ENCODE assay signal across 8 cellular contexts in the genomic region with DNA sequence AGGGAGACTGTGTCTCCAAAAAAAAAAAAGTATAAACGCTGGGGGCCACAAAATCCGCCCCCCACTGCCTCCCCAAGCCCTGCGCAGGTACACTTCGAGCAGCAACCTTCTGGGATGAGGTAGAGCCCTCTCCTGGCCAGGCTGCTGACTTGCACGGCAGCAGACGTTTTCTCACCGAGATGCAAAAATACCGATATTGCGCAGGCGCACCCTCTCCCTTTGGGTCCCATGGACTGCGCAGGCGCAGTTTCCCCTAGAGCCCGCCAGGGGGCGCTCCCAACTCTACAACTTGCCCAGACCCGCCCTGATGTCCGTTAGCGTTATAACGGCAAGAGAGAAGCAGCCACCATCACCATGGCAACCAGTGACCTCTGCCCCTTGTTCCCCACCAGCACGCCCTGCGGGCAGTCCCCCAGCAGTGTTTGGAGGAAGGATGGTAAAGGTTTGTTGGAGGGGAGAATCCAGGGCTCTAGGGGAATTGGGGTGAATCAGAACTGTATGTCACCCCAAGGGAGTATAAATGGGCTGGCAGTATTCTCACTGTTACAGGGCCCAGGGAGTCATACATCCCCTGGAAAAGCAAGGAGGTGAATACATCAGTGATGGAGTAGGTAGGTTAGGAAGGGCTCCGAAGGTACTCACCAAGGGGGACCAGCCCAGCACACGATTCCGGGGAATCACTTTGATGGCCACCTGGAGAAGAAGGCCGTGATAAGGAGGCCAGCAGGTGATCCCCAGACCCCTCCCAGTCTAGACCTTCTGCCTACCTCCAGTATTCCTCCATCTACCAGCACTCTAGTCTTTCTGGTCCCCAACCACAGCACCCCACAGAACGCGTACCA. TPM values are rescaled to one million over a fixed set of nuclear protein-coding genes. Genes with fewer than 3 reads are reported as not detected.
DNase-seq lines count a peak whose midpoint lies in the region; ATAC-seq, FAIRE-seq and TF ChIP-seq lines count a peak whose summit lies in the region.

No MANE protein-coding gene starts in this region.

- peak overlapping the region; percentile 87 for H3K4me2 ChIP-seq in astrocyte (ENCODE audit: low read length)

- TF ChIP-seq CTCF in astrocyte (IDR thresholded peaks at IDR 0.05; ENCODE audit: insufficient read depth, low read depth, low read length) = peak; percentile 82

- H3K9me3 ChIP-seq in astrocyte (ENCODE audit: insufficient read depth, low read depth, low read length) = no peaks in the 10 kb centered on the region
- no peaks in the 10 kb centered on the region for H3K9me3 ChIP-seq in right cardiac atrium (ENCODE audit: control insufficient read depth, low read length)
- no peaks in the 10 kb centered on the region for H3K9me3 ChIP-seq in aorta (ENCODE audit: control insufficient read depth, low read length)

- H3K4me3 ChIP-seq in astrocyte (ENCODE audit: insufficient read depth, low read depth, low read length) (peak overlapping the region; percentile 55), right cardiac atrium (ENCODE audit: low read length) (no peak overlapping the region), rectal smooth muscle tissue (ENCODE audit: low read length) (peak overlapping the region; percentile 58), aorta (ENCODE audit: low read length in 2 of 2) (no peak overlapping the region)

- H3K4me1 ChIP-seq in astrocyte (ENCODE audit: insufficient read depth, low read length) (peaks cover 21% of the 10 kb centered on the region), right cardiac atrium (ENCODE audit: control insufficient read depth, insufficient read depth, low read length) (no peaks in the 10 kb centered on the region), rectal smooth muscle tissue (ENCODE audit: control insufficient read depth, insufficient read depth, low read length) (no peaks in the 10 kb centered on the region), aorta (ENCODE audit: control insufficient read depth in 1 of 2, insufficient read depth in 2 of 2, low read length in 2 of 2) (no peaks in the 10 kb centered on the region)

- peak overlapping the region; percentile 89 for H3K4me3 Mint-ChIP-seq in astrocyte (ENCODE audit: unreplicated experiment)

- intact Hi-C loops in right cardiac atrium (cut with DNase I) (no loop called here), aorta (cut with DNase I) (loop anchor here in 1 of 2 donors (5.0 kb wide), 1 partner anchor 40 kb away; a partner anchor contains a TSS)

- no peaks in the 10 kb centered on the region for H3K79me2 ChIP-seq in astrocyte (ENCODE audit: insufficient read depth, low read length)

- H3K36me3 Mint-ChIP-seq in astrocyte (ENCODE audit: low read depth, unreplicated experiment) = peaks cover 3% of the 10 kb centered on the region

- H3K36me3 ChIP-seq in astrocyte (ENCODE audit: insufficient read depth, low read length) (no peaks in the 10 kb centered on the region), rectal smooth muscle tissue (ENCODE audit: control insufficient read depth, insufficient read depth, low read length) (peaks cover 4% of the 10 kb centered on the region), aorta (ENCODE audit: control insufficient read depth in 1 of 2, insufficient read depth in 2 of 2, low read length in 1 of 2) (peaks cover 0 to 2% of the 10 kb centered on the region in 2 donors)

- FAIRE-seq in astrocyte (lab: Jason Lieb, UNC) = peak; percentile 99

- H3K9me3 Mint-ChIP-seq in astrocyte (ENCODE audit: unreplicated experiment) = no peaks in the 10 kb centered on the region

- ATAC-seq in HG02763 (IDR thresholded peaks at IDR 0.05; ENCODE audit: unreplicated experiment) (peak; percentile 33), right cardiac atrium (peak; percentile 75 to 79), aorta (ENCODE audit: low FRiP score) (peak; percentile 86)

- no peak overlapping the region for H2AFZ ChIP-seq in astrocyte (ENCODE audit: low read depth, low read length)

- peaks cover 6% of the 10 kb centered on the region for H3K4me1 Mint-ChIP-seq in astrocyte (ENCODE audit: low read depth, unreplicated experiment)

- H3K27ac ChIP-seq in astrocyte (ENCODE audit: low read depth, low read length) (no peak overlapping the region), right cardiac atrium (ENCODE audit: low read length) (peak overlapping the region; percentile 14), rectal smooth muscle tissue (ENCODE audit: low read depth, low read length) (no peak overlapping the region), aorta (ENCODE audit: low read depth in 1 of 2, low read length in 2 of 2) (peak overlapping the region in 1 of 2 donors; percentile 58)

- WGBS in right cardiac atrium = 19% methylated on average over 25 of the region's 26 CpGs
- 21 to 34% methylated on average over 26 of the region's 26 CpGs for WGBS in aorta, 2 donors

- H4K20me1 ChIP-seq in astrocyte (ENCODE audit: insufficient read depth, low read length) = peaks cover 13% of the 10 kb centered on the region

- H3K9ac ChIP-seq in astrocyte (ENCODE audit: low read length) (no peak overlapping the region), rectal smooth muscle tissue (ENCODE audit: low read length) (no peak overlapping the region)

- no peaks in the 10 kb centered on the region for H3K27me3 ChIP-seq in astrocyte (ENCODE audit: insufficient read depth, low read length)
- no peaks in the 10 kb centered on the region for H3K27me3 ChIP-seq in right cardiac atrium (ENCODE audit: control insufficient read depth, insufficient read depth)
- H3K27me3 ChIP-seq in rectal smooth muscle tissue (ENCODE audit: control insufficient read depth, insufficient read depth, low read length) = no peaks in the 10 kb centered on the region
- no peaks in the 10 kb centered on the region for H3K27me3 ChIP-seq in aorta (ENCODE audit: control insufficient read depth in 1 of 2, insufficient read depth in 2 of 2, low read length in 1 of 2)

- peak overlapping the region; percentile 60 for H3K27ac Mint-ChIP-seq in astrocyte (ENCODE audit: unreplicated experiment)

- DNase-seq in GDM1 (lab: John Stamatoyannopoulos, UW) (peak; percentile 78), NCI-H1930 (lab: John Stamatoyannopoulos, UW) (peak; percentile 87 to 91), T-helper 22 cell (ENCODE audit: low read depth) (peak; percentile 79), astrocyte (ENCODE audit: low read depth) (peak; percentile 56), right cardiac atrium (peak; percentile 88 to 95 (median 94)), aorta (peak; percentile 92 to 95)

- no peaks in the 10 kb centered on the region for H3K27me3 Mint-ChIP-seq in astrocyte (ENCODE audit: low read depth, unreplicated experiment)

RNA-seq across cellular contexts. Expression of a gene that starts 1.5 kb away (rescaled TPM):
- 12.5 and 13.4 TPM in 2 replicates for total RNA-seq in astrocyte
- 1 to 10 TPM; 3.6 to 6.6 (median 5.7) TPM for total RNA-seq in right cardiac atrium
- 4.3 TPM for polyA plus RNA-seq in right cardiac atrium
- 1 to 10 TPM; 8.1 to 9.2 TPM for total RNA-seq in aorta
- 1 to 10 TPM; 3.6 to 5.1 TPM for polyA plus RNA-seq in aorta

RNA-seq across cellular contexts. Expression of a gene that starts 5.9 kb away (rescaled TPM):
- total RNA-seq in astrocyte (54.3 and 60.8 TPM in 2 replicates), right cardiac atrium (10 to 100 TPM in 3 of 4 donors, 1 to 10 TPM in 1; 9.9 to 16.7 (median 13.2) TPM), aorta (10 to 100 TPM; 14.2 to 18.3 TPM)
- polyA plus RNA-seq in right cardiac atrium (10.4 TPM), aorta (10 to 100 TPM in 1 of 2 donors, 1 to 10 TPM in 1; 5.0 to 18.6 TPM)

RNA-seq across cellular contexts. Expression of a gene that starts 19.6 kb away (rescaled TPM):
- total RNA-seq in astrocyte = 88.2 and 101 TPM in 2 replicates
- 10 to 100 TPM; 59.8 to 72.6 (median 69.8) TPM for total RNA-seq in right cardiac atrium
- polyA plus RNA-seq in right cardiac atrium = 78.6 TPM
- 10 to 100 TPM; 48.8 to 49.3 TPM for total RNA-seq in aorta
- 100 to 1,000 TPM in 1 of 2 donors, 10 to 100 TPM in 1; 75.0 to 112 TPM for polyA plus RNA-seq in aorta

RNA-seq across cellular contexts. Expression of a gene that starts 19.8 kb away (rescaled TPM):
- total RNA-seq in astrocyte = 57.7 and 58.2 TPM in 2 replicates
- total RNA-seq in right cardiac atrium = 10 to 100 TPM; 45.3 to 68.2 (median 59.7) TPM
- 74.4 TPM for polyA plus RNA-seq in right cardiac atrium
- total RNA-seq in aorta = 10 to 100 TPM; 26.2 TPM
- 10 to 100 TPM; 38.6 to 44.5 TPM for polyA plus RNA-seq in aorta

RNA-seq across cellular contexts. Expression of a gene that starts 40.0 kb away (rescaled TPM):
- total RNA-seq in astrocyte (56.1 and 62.5 TPM in 2 replicates), right cardiac atrium (10 to 100 TPM; 22.7 to 27.3 (median 24.9) TPM), aorta (10 to 100 TPM; 37.4 to 47.5 TPM)
- polyA plus RNA-seq in right cardiac atrium (19.9 TPM), aorta (10 to 100 TPM; 26.4 to 50.6 TPM)

Comparison
In these comparisons a context has a peak if more than half of its experiments do, and no peak if none do; other contexts are left out.
1. ATAC-seq: peak in every context shown above with its lines; median percentile 86 in aorta; 77 in right cardiac atrium; 33 in HG02763.
2. H3K4me3 ChIP-seq: peak in astrocyte (single experiment) and rectal smooth muscle tissue (single experiment); none in right cardiac atrium (single experiment) and aorta (0 of 2).
3. Peak in every context shown above with its lines, with median percentiles within 50 percentile points of each other: DNase-seq.